11 cellular contexts compared by ENCODE assay signal in genomic region chr4:182978152-182978827, GRCh38.
DNase-seq lines count a peak whose midpoint lies in the region; ATAC-seq, FAIRE-seq and TF ChIP-seq lines count a peak whose summit lies in the region.
"Had no signal": no experiment of that assay in that cellular context is flagged by ENCODE, and none has a peak within 500 bp of the region (broad histone marks: within the 10 kb centered on the region; RNA-seq: fewer than 3 reads in every experiment).

No MANE protein-coding gene starts in this region.

- H4K8ac ChIP-seq in IMR-90 (ENCODE audit: low read depth in 2 of 2, low read length in 2 of 2) (no peak overlapping the region), neuronal stem cell (ENCODE audit: low read depth, low read length) (peak overlapping the region; percentile 17)

- H3K27ac ChIP-seq in IMR-90 (ENCODE audit: insufficient read depth, low read length) (no peak overlapping the region), neuronal stem cell (replicated peaks; ENCODE audit: low read length) (no peak overlapping the region), kidney (ENCODE audit: low read depth in 2 of 2, low read length in 2 of 2) (no peak overlapping the region), neural progenitor cell (no peak overlapping the region)
- H3K27ac ChIP-seq: spleen had no signal

- H3K4me3 ChIP-seq in IMR-90 (ENCODE audit: insufficient read depth, low read depth, low read length) (no peak overlapping the region), neuronal stem cell (ENCODE audit: low read length in 2 of 2) (no peak overlapping the region), kidney (ENCODE audit: low read length in 2 of 2) (no peak overlapping the region), neural progenitor cell (no peak overlapping the region)
- H3K4me3 ChIP-seq: spleen had no signal

- H3K18ac ChIP-seq in IMR-90 (ENCODE audit: low read depth, low read length) (no peak overlapping the region), neuronal stem cell (ENCODE audit: low read length) (no peak overlapping the region)

- in situ Hi-C loops in IMR-90 (cut with MboI; ENCODE audit: low sequenced_read_pairs) = no loop called here

- no peak for FAIRE-seq in kidney (lab: Jason Lieb, UNC)
- FAIRE-seq: H54 had no signal

- H2BK5ac ChIP-seq in IMR-90 (ENCODE audit: low read depth, low read length, poor library complexity, severe bottlenecking) (peak overlapping the region; percentile 24), neuronal stem cell (ENCODE audit: low read length) (no peak overlapping the region)

- no peaks in the 10 kb centered on the region for H3K36me3 Mint-ChIP-seq in neural progenitor cell

- no peak overlapping the region for H3K56ac ChIP-seq in IMR-90 (ENCODE audit: extremely low read depth, insufficient read depth, low read length)

- no peak overlapping the region for H3K23ac ChIP-seq in IMR-90 (ENCODE audit: low read depth, low read length)
- H3K23ac ChIP-seq in neuronal stem cell (ENCODE audit: low read depth, low read length, poor library complexity) = no peak overlapping the region

- peaks cover 17% of the 10 kb centered on the region for H3K9me3 Mint-ChIP-seq in neural progenitor cell
- H3K9me3 Mint-ChIP-seq: activated naive CD4-positive, alpha-beta T cell treated with anti-CD3 and anti-CD28 coated beads, Interleukin-2, amount 50 U/mL, for 72 hours had no signal

- H4K20me1 ChIP-seq in IMR-90 (ENCODE audit: insufficient read depth, low read length) (no peaks in the 10 kb centered on the region), neural progenitor cell (ENCODE audit: low read depth) (no peaks in the 10 kb centered on the region)

- no peak for TF ChIP-seq RAD21 in IMR-90 (IDR thresholded peaks at IDR 0.05; ENCODE audit: low read length)

- DNase-seq in IMR-90 (peak; percentile 62), neuronal stem cell (ENCODE audit: low spot score) (no peak), kidney (no peak), neural progenitor cell (ENCODE audit: low spot score) (no peak), AG08396 (ENCODE audit: low spot score) (no peak)
- DNase-seq in activated effector memory CD4-positive, alpha-beta T cell treated with anti-CD3 and anti-CD28 coated beads, Interleukin-2, amount 50 U/mL, for 16 hours = no peak
- DNase-seq: spleen had no signal

- ATAC-seq in GM18873 (IDR thresholded peaks at IDR 0.05; ENCODE audit: low FRiP score, unreplicated experiment) (peak; percentile 72), HG02571 (IDR thresholded peaks at IDR 0.05; ENCODE audit: unreplicated experiment) (peak; percentile 77), IMR-90 (ENCODE audit: low read depth) (no peak)
- ATAC-seq: activated naive CD4-positive, alpha-beta T cell treated with anti-CD3 and anti-CD28 coated beads, Interleukin-2, amount 50 U/mL, for 72 hours had no signal

- H3K4me1 ChIP-seq in IMR-90 (ENCODE audit: control insufficient read depth, insufficient read depth, low read length) = peaks cover 7% of the 10 kb centered on the region; the same call in 1 of the 2 replicates
- peaks cover 0 to 2% of the 10 kb centered on the region in 2 donors for H3K4me1 ChIP-seq in neuronal stem cell (ENCODE audit: control insufficient read depth in 2 of 2, insufficient read depth in 1 of 2, low read depth in 1 of 2, low read length in 2 of 2)
- H3K4me1 ChIP-seq in kidney (ENCODE audit: control insufficient read depth in 1 of 2, insufficient read depth in 1 of 2, low read depth in 1 of 2, low read length in 2 of 2) = no peaks in the 10 kb centered on the region
- H3K4me1 ChIP-seq in neural progenitor cell = no peaks in the 10 kb centered on the region
- H3K4me1 ChIP-seq: spleen had no signal

- no peak overlapping the region for H3K14ac ChIP-seq in IMR-90 (replicated peaks; ENCODE audit: low read depth, low read length)
- H3K14ac ChIP-seq in neuronal stem cell (ENCODE audit: low read length) = no peak overlapping the region

- no peak overlapping the region for H2AK9ac ChIP-seq in IMR-90 (replicated peaks; ENCODE audit: low read depth, low read length, poor library complexity)

- H3K9ac ChIP-seq in IMR-90 (ENCODE audit: low read depth, low read length) (no peak overlapping the region), neuronal stem cell (ENCODE audit: low read depth, low read length, poor library complexity) (no peak overlapping the region), kidney (ENCODE audit: low read length in 2 of 2) (no peak overlapping the region), neural progenitor cell (no peak overlapping the region)

- 87% methylated on average over 3 of the region's 8 CpGs; no CpG with 5 or more reads in 1 of the 2 experiments for WGBS in IMR-90 (ENCODE audit: extremely low coverage in 2 of 2, insufficient read length in 1 of 2), 2 experiments
- WGBS in neuronal stem cell (ENCODE audit: extremely low coverage in 2 of 2, insufficient read length in 2 of 2, insufficient replicate concordance in 1 of 2), 2 donors = no CpG with 5 or more reads among the region's 8 CpGs

- no TSS peak for BruUV-seq in IMR-90 (replicated peaks; lab: Mats Ljungman, UMichigan)

- H3K79me1 ChIP-seq in IMR-90 (ENCODE audit: low read depth in 1 of 2, low read length in 2 of 2) = no peaks in the 10 kb centered on the region
- H3K79me1 ChIP-seq in neuronal stem cell (ENCODE audit: low read depth, low read length) = no peaks in the 10 kb centered on the region

- CTCF ChIA-PET in IMR-90 (lab: Yijun Ruan, JAX) = no interaction called here

- H3K27ac Mint-ChIP-seq in neural progenitor cell = no peak overlapping the region
- H3K27ac Mint-ChIP-seq: activated naive CD4-positive, alpha-beta T cell treated with anti-CD3 and anti-CD28 coated beads, Interleukin-2, amount 50 U/mL, for 72 hours had no signal

- H3K4ac ChIP-seq in IMR-90 (ENCODE audit: low read depth, low read length) (peak overlapping the region; percentile 12; the same call in 1 of the 2 replicates), neuronal stem cell (ENCODE audit: low read length) (no peak overlapping the region)

- dilution Hi-C loops in IMR-90 (cut with HindIII; ENCODE audit: low sequenced_read_pairs, unreplicated experiment) = no loop called here

- H3K4me2 ChIP-seq in IMR-90 (ENCODE audit: low read depth, low read length) = no peak overlapping the region
- H3K4me2 ChIP-seq in neuronal stem cell (ENCODE audit: insufficient read depth, low read length, poor library complexity, severe bottlenecking) = no peak overlapping the region
- H3K4me2 ChIP-seq in neural progenitor cell = no peak overlapping the region

- TF ChIP-seq POLR2A in IMR-90 (IDR thresholded peaks at IDR 0.05; ENCODE audit: low read depth, low read length) = no peak

- no peak overlapping the region for H2BK12ac ChIP-seq in neuronal stem cell (ENCODE audit: low read length)

- TF ChIP-seq CTCF in IMR-90 (conservative IDR thresholded peaks at IDR 0.05; ENCODE audit: low read depth, low read length) = no peak
- TF ChIP-seq CTCF in kidney (IDR thresholded peaks at IDR 0.05; ENCODE audit: borderline replicate concordance, extremely low read depth, insufficient read depth) = no peak
- TF ChIP-seq CTCF in neural progenitor cell (IDR thresholded peaks at IDR 0.05) = no peak

- no peaks in the 10 kb centered on the region for H3K9me1 ChIP-seq in IMR-90 (ENCODE audit: insufficient read depth, low read length)

- no peak overlapping the region for H3K4me3 Mint-ChIP-seq in neural progenitor cell

- H3K36me3 ChIP-seq in IMR-90 (ENCODE audit: control insufficient read depth, insufficient read depth, low read length) (no peaks in the 10 kb centered on the region), neuronal stem cell (replicated peaks in 1 of 2; ENCODE audit: control insufficient read depth in 2 of 2, insufficient read depth in 2 of 2, low read length in 2 of 2) (no peaks in the 10 kb centered on the region), kidney (ENCODE audit: control insufficient read depth in 1 of 2, insufficient read depth in 2 of 2, low read length in 2 of 2) (no peaks in the 10 kb centered on the region), neural progenitor cell (no peaks in the 10 kb centered on the region)
- H3K36me3 ChIP-seq: spleen had no signal

- 0 out of 2 replicates have a peak overlapping the region, but pooled peaks have one; percentile 18 for H2BK20ac ChIP-seq in IMR-90 (ENCODE audit: low read depth, low read length)

- H3K9me3 ChIP-seq in IMR-90 (ENCODE audit: control insufficient read depth, insufficient read depth, low read length) (no peaks in the 10 kb centered on the region; the same call in 1 of the 2 replicates), neuronal stem cell (replicated peaks in 1 of 2; ENCODE audit: control insufficient read depth in 2 of 2, insufficient read depth in 1 of 2, low read depth in 1 of 2, low read length in 2 of 2) (no peaks in the 10 kb centered on the region), kidney (ENCODE audit: control insufficient read depth in 1 of 2, low read length in 2 of 2) (peaks cover 0 to 5% of the 10 kb centered on the region in 2 donors), neural progenitor cell (ENCODE audit: low read depth) (no peaks in the 10 kb centered on the region)
- H3K9me3 ChIP-seq: spleen had no signal

- peak overlapping the region; percentile 40 for H2BK120ac ChIP-seq in IMR-90 (ENCODE audit: low read depth, low read length)
- H2BK120ac ChIP-seq in neuronal stem cell (ENCODE audit: low read depth, low read length) = no peak overlapping the region

- H3K79me2 ChIP-seq in neural progenitor cell (ENCODE audit: low read depth) = no peaks in the 10 kb centered on the region

- H2AK5ac ChIP-seq in IMR-90 (ENCODE audit: low read depth, low read length) (no peak overlapping the region; the same call in 1 of the 2 replicates), neuronal stem cell (ENCODE audit: low read depth, low read length) (no peak overlapping the region)

- H2BK15ac ChIP-seq in IMR-90 (ENCODE audit: low read depth, low read length) (no peak overlapping the region; the same call in 2 of the 3 replicates), neuronal stem cell (ENCODE audit: low read length) (no peak overlapping the region)

- H3K27me3 ChIP-seq in IMR-90 (ENCODE audit: control insufficient read depth, insufficient read depth, low read length) = no peaks in the 10 kb centered on the region
- H3K27me3 ChIP-seq in neuronal stem cell (ENCODE audit: control insufficient read depth in 3 of 3, insufficient read depth in 3 of 3, low read depth in 1 of 3, low read length in 3 of 3) = no peaks in the 10 kb centered on the region
- no peaks in the 10 kb centered on the region for H3K27me3 ChIP-seq in neural progenitor cell

- H3K27me3 Mint-ChIP-seq in neural progenitor cell (ENCODE audit: insufficient read depth, low read depth) = peaks cover 7% of the 10 kb centered on the region

- H3K4me1 Mint-ChIP-seq in neural progenitor cell = peaks cover 2% of the 10 kb centered on the region

- peak overlapping the region; percentile 41 for H2AFZ ChIP-seq in IMR-90 (replicated peaks; ENCODE audit: low read length, poor library complexity)
- H2AFZ ChIP-seq in neuronal stem cell (ENCODE audit: low read length) = no peak overlapping the region
- H2AFZ ChIP-seq in neural progenitor cell (replicated peaks) = no peak overlapping the region

- H4K91ac ChIP-seq in IMR-90 (ENCODE audit: insufficient read depth, low read depth, low read length) (no peak overlapping the region), neuronal stem cell (ENCODE audit: low read depth, low read length, poor library complexity) (no peak overlapping the region)

- H3F3A ChIP-seq in neural progenitor cell (ENCODE audit: low read depth) = no peaks in the 10 kb centered on the region

- POLR2A ChIA-PET in IMR-90 (lab: Charles Lee; ENCODE audit: unreplicated experiment) = no interaction called here

- intact Hi-C loops in IMR-90 (cut with micrococcal nuclease) (no loop called here), kidney (cut with DNase I) (no loop called here)

- H4K5ac ChIP-seq in IMR-90 (ENCODE audit: low read depth, low read length) = no peak overlapping the region
